27 cellular contexts compared by ENCODE assay signal in genomic region chr3:188232676-188233075, GRCh38.
DNase-seq lines count a peak whose midpoint lies in the region; TF ChIP-seq lines count a peak whose summit lies in the region.
"Had no signal": no experiment of that assay in that cellular context is flagged by ENCODE, and none has a peak within 500 bp of the region (broad histone marks: within the 10 kb centered on the region; RNA-seq: fewer than 3 reads in every experiment).

No MANE protein-coding gene starts in this region.

- in situ Hi-C loops in transverse colon (cut with MboI; ENCODE audit: low pct_ligation_motif_present in 1 of 4, low pct_unique_long_range_greater_than_20kb in 1 of 4, low sequenced_read_pairs in 3 of 4): no loop called here
- in situ Hi-C loops in GM13977 (cut with MboI; ENCODE audit: low pct_unique_long_range_greater_than_20kb, low sequenced_read_pairs, unreplicated experiment): no loop called here

- peaks cover 4 to 80% of the 10 kb centered on the region in 2 donors for H3K4me1 ChIP-seq in ascending aorta
- H3K4me1 ChIP-seq in muscle layer of colon (ENCODE audit: insufficient read depth, low read length): peaks cover 63% of the 10 kb centered on the region
- H3K4me1 ChIP-seq in transverse colon: peaks cover 7 to 54% (median 26%) of the 10 kb centered on the region in 4 donors
- no peaks in the 10 kb centered on the region for H3K4me1 ChIP-seq in BE2C
- H3K4me1 ChIP-seq in colonic mucosa: no peaks in the 10 kb centered on the region

- H3K27me3 ChIP-seq in ascending aorta: no peaks in the 10 kb centered on the region
- H3K27me3 ChIP-seq in muscle layer of colon (ENCODE audit: control insufficient read depth in 1 of 2, insufficient read depth in 2 of 2, low read length in 2 of 2): no peaks in the 10 kb centered on the region
- H3K27me3 ChIP-seq in transverse colon: no peaks in the 10 kb centered on the region
- H3K27me3 ChIP-seq in BE2C: no peaks in the 10 kb centered on the region
- H3K27me3 ChIP-seq in colonic mucosa: no peaks in the 10 kb centered on the region
- H3K27me3 ChIP-seq: Peyer's patch, right lobe of liver had no signal

- H3K27ac ChIP-seq in ascending aorta: peak overlapping the region; percentile 82 to 89
- peak overlapping the region; percentile 68 for H3K27ac ChIP-seq in muscle layer of colon (ENCODE audit: low read depth, low read length)
- H3K27ac ChIP-seq in transverse colon: peak overlapping the region; percentile 69 to 86 (median 80)
- no peak overlapping the region for H3K27ac ChIP-seq in colonic mucosa
- H3K27ac ChIP-seq: right lobe of liver, VCaP had no signal

- peaks cover 77% of the 10 kb centered on the region for H3K4me1 Mint-ChIP-seq in HFFc6 (ENCODE audit: low read depth)

- peaks cover 47% of the 10 kb centered on the region for H3K36me3 Mint-ChIP-seq in HFFc6 (ENCODE audit: low read depth)

- 48 to 56% methylated on average over 2 of the region's 2 CpGs for WGBS in transverse colon (ENCODE audit: low coverage in 1 of 2), 2 donors

- TF ChIP-seq CTCF in HFFc6 (IDR thresholded peaks at IDR 0.05) (no peak), ascending aorta (IDR thresholded peaks at IDR 0.05) (no peak), transverse colon (IDR thresholded peaks at IDR 0.05) (no peak), BE2C (IDR thresholded peaks at IDR 0.05; ENCODE audit: low read depth, low read length) (no peak), GM13977 (IDR thresholded peaks at IDR 0.05; ENCODE audit: extremely low read depth, insufficient read depth, missing control alignments) (no peak), colonic mucosa (IDR thresholded peaks at IDR 0.05) (no peak)

- intact Hi-C loops in ascending aorta (cut with DNase I) (loop anchor here (2.0 kb wide), 1 partner anchor 18 kb away; no protein-coding TSS in a partner anchor), transverse colon (cut with DNase I; ENCODE audit: low total_unique reads) (no loop called here), colonic mucosa (cut with DNase I) (no loop called here)

- no peak overlapping the region for H3K4me3 Mint-ChIP-seq in HFFc6
- H3K4me3 Mint-ChIP-seq: activated CD4-positive, alpha-beta T cell treated with anti-CD3 and anti-CD28 coated beads for 36 hours; activated CD8-positive, alpha-beta T cell treated with anti-CD3 and anti-CD28 coated beads, Interleukin-2, amount 10 ng/mL, durations not matched to agents 7 days and 5 days; activated naive CD4-positive, alpha-beta T cell treated with anti-CD3 and anti-CD28 coated beads for 36 hours; GM23338; stimulated activated naive CD8-positive, alpha-beta T cell treated with anti-CD3 and anti-CD28 coated beads, Interleukin-15, Interleukin-2, amounts not matched to agents 100 ng/mL and 50 ng/mL, for 24 hours had no signal

- no peak for DNase-seq in HFFc6
- DNase-seq in ascending aorta (ENCODE audit: low spot score in 2 of 2): no peak
- no peak for DNase-seq in transverse colon
- no peak for DNase-seq in BE2C
- no peak for DNase-seq in GM13977 (ENCODE audit: low spot score)
- no peak for DNase-seq in epidermal melanocyte (ENCODE audit: insufficient read length, low spot score)
- DNase-seq in colonic mucosa: no peak
- DNase-seq: activated CD4-positive, alpha-beta T cell treated with anti-CD3 and anti-CD28 coated beads for 36 hours; activated CD8-positive, alpha-beta T cell treated with anti-CD3 and anti-CD28 coated beads, Interleukin-2, amount 10 ng/mL, durations not matched to agents 7 days and 5 days; activated naive CD4-positive, alpha-beta T cell treated with anti-CD3 and anti-CD28 coated beads for 36 hours; C1 segment of cervical spinal cord; Caco-2; DMS53; effector CD4-positive, alpha-beta T cell; GF-D8; NCI-H146; NCI-H446; NCI-H748 treated with DMSO at 0.1 percent for 48 hours; Peyer's patch; posterior cingulate gyrus; right lobe of liver; stimulated activated CD8-positive, alpha-beta memory T cell treated with anti-CD3 and anti-CD28 coated beads, Interleukin-4, amount 100 ng/mL, for 48 hours; T1000 had no signal

- H3K27ac Mint-ChIP-seq in HFFc6: peak overlapping the region; percentile 61
- H3K27ac Mint-ChIP-seq: activated CD4-positive, alpha-beta T cell treated with anti-CD3 and anti-CD28 coated beads for 36 hours; activated CD8-positive, alpha-beta T cell treated with anti-CD3 and anti-CD28 coated beads, Interleukin-2, amount 10 ng/mL, durations not matched to agents 7 days and 5 days; activated naive CD4-positive, alpha-beta T cell treated with anti-CD3 and anti-CD28 coated beads for 36 hours; GM23338; stimulated activated naive CD8-positive, alpha-beta T cell treated with anti-CD3 and anti-CD28 coated beads, Interleukin-15, Interleukin-2, amounts not matched to agents 100 ng/mL and 50 ng/mL, for 24 hours had no signal

- no peaks in the 10 kb centered on the region for H3K9me3 ChIP-seq in ascending aorta
- no peaks in the 10 kb centered on the region for H3K9me3 ChIP-seq in muscle layer of colon (ENCODE audit: low read length)
- no peaks in the 10 kb centered on the region for H3K9me3 ChIP-seq in transverse colon
- no peaks in the 10 kb centered on the region for H3K9me3 ChIP-seq in BE2C
- no peaks in the 10 kb centered on the region for H3K9me3 ChIP-seq in colonic mucosa
- H3K9me3 ChIP-seq: Caco-2, Peyer's patch, right lobe of liver had no signal

- H3K27me3 Mint-ChIP-seq in HFFc6 (ENCODE audit: insufficient read depth): no peaks in the 10 kb centered on the region; the same call in 1 of the 2 replicates
- H3K27me3 Mint-ChIP-seq: activated CD4-positive, alpha-beta T cell treated with anti-CD3 and anti-CD28 coated beads for 36 hours; stimulated activated naive CD8-positive, alpha-beta T cell treated with anti-CD3 and anti-CD28 coated beads, Interleukin-15, Interleukin-2, amounts not matched to agents 100 ng/mL and 50 ng/mL, for 24 hours had no signal

- no peak for TF ChIP-seq EP300 in transverse colon (IDR thresholded peaks at IDR 0.05; ENCODE audit: low read depth)

- no peak overlapping the region for H3K9ac ChIP-seq in muscle layer of colon (ENCODE audit: low read length)
- H3K9ac ChIP-seq in colonic mucosa (ENCODE audit: low read depth in 2 of 2, low read length in 2 of 2): no peak overlapping the region

- no peak for TF ChIP-seq POLR2A in transverse colon (IDR thresholded peaks at IDR 0.05)

- H3K4me3 ChIP-seq in ascending aorta (no peak overlapping the region), muscle layer of colon (ENCODE audit: low read depth in 1 of 2, low read length in 2 of 2) (no peak overlapping the region), transverse colon (no peak overlapping the region), BE2C (ENCODE audit: low read depth, low read length) (no peak overlapping the region), colonic mucosa (no peak overlapping the region)
- H3K4me3 ChIP-seq: GM23338, Peyer's patch, right lobe of liver had no signal

- H3K9me3 Mint-ChIP-seq in HFFc6: no peaks in the 10 kb centered on the region
- H3K9me3 Mint-ChIP-seq: activated naive CD4-positive, alpha-beta T cell treated with anti-CD3 and anti-CD28 coated beads for 36 hours; GM23338; stimulated activated naive CD8-positive, alpha-beta T cell treated with anti-CD3 and anti-CD28 coated beads, Interleukin-15, Interleukin-2, amounts not matched to agents 100 ng/mL and 50 ng/mL, for 24 hours had no signal

- H3K36me3 ChIP-seq in ascending aorta (peaks cover 0 to 22% of the 10 kb centered on the region in 2 donors), muscle layer of colon (ENCODE audit: insufficient read depth, low read length) (peaks cover 8% of the 10 kb centered on the region), transverse colon (no peaks in the 10 kb centered on the region), BE2C (no peaks in the 10 kb centered on the region), colonic mucosa (no peaks in the 10 kb centered on the region)
- H3K36me3 ChIP-seq: Peyer's patch, right lobe of liver had no signal
